Comparison of ENCODE assay signal across 12 cellular contexts in genomic region chr21:34180826-34181359, GRCh38.
DNase-seq lines count a peak whose midpoint lies in the region; ATAC-seq, FAIRE-seq and TF ChIP-seq lines count a peak whose summit lies in the region.
"Had no signal": no experiment of that assay in that cellular context is flagged by ENCODE, and none has a peak within 500 bp of the region (broad histone marks: within the 10 kb centered on the region; RNA-seq: fewer than 3 reads in every experiment).

No MANE protein-coding gene starts in this region.

- no peak for DNase-seq in esophagus muscularis mucosa (ENCODE audit: extremely low spot score)
- DNase-seq in HepG2 (ENCODE audit: low spot score), result peak; percentile 28
- no peak for DNase-seq in NCI-H524 treated with DMSO at 0.1 percent for 48 hours (lab: John Stamatoyannopoulos, UW)
- DNase-seq in NCI-H2029 treated with DMSO at 0.1 percent for 48 hours (lab: John Stamatoyannopoulos, UW), result no peak
- DNase-seq: T-cell had no signal

- no peak overlapping the region for H3K27ac ChIP-seq in HUES64 (ENCODE audit: low read depth, low read length)
- peak overlapping the region in 3 of 4 donors; percentile 13 to 47 (median 29) for H3K27ac ChIP-seq in esophagus muscularis mucosa (replicated peaks in 1 of 4)
- no peak overlapping the region for H3K27ac ChIP-seq in HepG2 (ENCODE audit: extremely low read length, insufficient read depth, low read length)
- H3K27ac ChIP-seq in skeletal muscle tissue (ENCODE audit: low read depth, low read length), result peak overlapping the region; percentile 39

- TF ChIP-seq RAD21 in HepG2 (CRISPR knock-in tag; IDR thresholded peaks at IDR 0.05), result no peak

- peak overlapping the region; percentile 67 for H2AFZ ChIP-seq in HepG2 (ENCODE audit: low read length)

- no peaks in the 10 kb centered on the region for H4K20me1 ChIP-seq in HepG2 (ENCODE audit: insufficient read depth, low read length)

- TF ChIP-seq POLR2A in esophagus muscularis mucosa (IDR thresholded peaks at IDR 0.05; ENCODE audit: low read depth), result no peak
- TF ChIP-seq POLR2A in HepG2 (IDR thresholded peaks at IDR 0.05; ENCODE audit: insufficient read depth in 1 of 2, low read depth in 2 of 2, low read length in 2 of 2), result no peak

- CTCF ChIA-PET in HepG2 (lab: Yijun Ruan, JAX; ENCODE audit: low intra/inter-chr PET ratio, low total read pairs), result no interaction called here

- POLR2A ChIA-PET in HepG2 (lab: Yijun Ruan, JAX), result no interaction called here

- 48% methylated on average over 10 of the region's 10 CpGs for WGBS in HUES64
- WGBS in esophagus muscularis mucosa, result 63% methylated on average over 10 of the region's 10 CpGs
- 12% methylated on average over 10 of the region's 10 CpGs for WGBS in HepG2 (ENCODE audit: low lambda C conversion rate)

- in situ Hi-C loops in HepG2 (cut with HindIII; ENCODE audit: extremely low pct_ligation_motif_present, low pct_unique_long_range_greater_than_20kb), result no loop called here

- ATAC-seq in HepG2, result peak; percentile 87
- no peak for ATAC-seq in GM21576 (IDR thresholded peaks at IDR 0.05; ENCODE audit: unreplicated experiment)
- ATAC-seq in HG03432 (IDR thresholded peaks at IDR 0.05; ENCODE audit: unreplicated experiment), result no peak
- ATAC-seq: activated CD4-positive, CD25-positive, alpha-beta regulatory T cell treated with anti-CD3 and anti-CD28 coated beads, Interleukin-2, amount 50 U/mL, for 24 hours; natural killer cell treated with Interleukin-12 subunit alpha and Interleukin-12 subunit beta and Interleukin-15 and Interleukin-18, amount 100 ng/mL, for 72 hours; T-cell had no signal

- TF ChIP-seq EP300 in esophagus muscularis mucosa (IDR thresholded peaks at IDR 0.05), result no peak
- TF ChIP-seq EP300 in HepG2 (IDR thresholded peaks at IDR 0.05; ENCODE audit: low read depth in 2 of 2, low read length in 2 of 2), result no peak
- TF ChIP-seq EP300 in HepG2 (CRISPR knock-in tag; IDR thresholded peaks at IDR 0.05; ENCODE audit: borderline replicate concordance), result no peak

- peaks cover 25% of the 10 kb centered on the region for H3K27me3 ChIP-seq in HUES64 (ENCODE audit: insufficient read depth, low read length)
- H3K27me3 ChIP-seq in esophagus muscularis mucosa, result no peaks in the 10 kb centered on the region
- no peaks in the 10 kb centered on the region for H3K27me3 ChIP-seq in HepG2 (ENCODE audit: control insufficient read depth in 1 of 2, insufficient read depth in 2 of 2, low read length in 2 of 2)
- H3K27me3 ChIP-seq in skeletal muscle tissue (ENCODE audit: control insufficient read depth in 3 of 3, insufficient read depth in 3 of 3, low read length in 3 of 3), result no peaks in the 10 kb centered on the region

- H3K4me3 ChIP-seq in HUES64 (ENCODE audit: low read length), result 0 out of 2 replicates have a peak overlapping the region, but pooled peaks have one; percentile 43
- peak overlapping the region in 2 of 4 donors; percentile 4 to 9 for H3K4me3 ChIP-seq in esophagus muscularis mucosa
- peak overlapping the region in 2 of 3 experiments; percentile 9 to 11; a peak in 1 of 6 replicates for H3K4me3 ChIP-seq in HepG2 (replicated peaks in 1 of 3; ENCODE audit: insufficient read depth in 1 of 3, low read depth in 2 of 3, low read length in 3 of 3)
- H3K4me3 ChIP-seq in skeletal muscle tissue (ENCODE audit: low read length in 3 of 3), result peak overlapping the region; percentile 29 to 72 (median 68)

- FAIRE-seq in HepG2 (lab: Jason Lieb, UNC), result peak; percentile 23
- FAIRE-seq: keratinocyte had no signal

- no peaks in the 10 kb centered on the region for H3K79me2 ChIP-seq in HepG2 (ENCODE audit: insufficient read depth, low read length)

- H3K9me3 ChIP-seq in HUES64 (ENCODE audit: insufficient read depth, low read depth, low read length) (no peaks in the 10 kb centered on the region), esophagus muscularis mucosa (no peaks in the 10 kb centered on the region), HepG2 (ENCODE audit: low read length) (no peaks in the 10 kb centered on the region), skeletal muscle tissue (ENCODE audit: control insufficient read depth in 3 of 3, low read length in 3 of 3) (no peaks in the 10 kb centered on the region)

- peak overlapping the region; percentile 65 for H3K4me2 ChIP-seq in HepG2 (ENCODE audit: low read depth, low read length)

- intact Hi-C loops in esophagus muscularis mucosa (cut with DNase I) (no loop called here), HepG2 (cut with micrococcal nuclease; ENCODE audit: unreplicated experiment) (no loop called here)

- BruUV-seq in HepG2 (replicated peaks; lab: Mats Ljungman, UMichigan), result no TSS peak

- H3K4me1 ChIP-seq in HUES64 (ENCODE audit: insufficient read depth, low read length) (peaks cover 39% of the 10 kb centered on the region), esophagus muscularis mucosa (no peaks in the 10 kb centered on the region), HepG2 (ENCODE audit: insufficient read depth, low read length) (peaks cover 44% of the 10 kb centered on the region), skeletal muscle tissue (ENCODE audit: control insufficient read depth in 3 of 3, insufficient read depth in 3 of 3, low read length in 3 of 3) (peaks cover 4 to 24% (median 14%) of the 10 kb centered on the region in 3 donors)

- H3K9ac ChIP-seq in HUES64 (ENCODE audit: low read depth, low read length) (no peak overlapping the region), HepG2 (ENCODE audit: insufficient read depth, low read depth, low read length) (peak overlapping the region; percentile 34; the same call in 1 of the 2 replicates), skeletal muscle tissue (ENCODE audit: low read depth in 1 of 3, low read length in 3 of 3) (peak overlapping the region; percentile 35 to 69 (median 63))

- H3K36me3 ChIP-seq in HUES64 (ENCODE audit: insufficient read depth, low read length), result no peaks in the 10 kb centered on the region
- H3K36me3 ChIP-seq in esophagus muscularis mucosa, result no peaks in the 10 kb centered on the region
- H3K36me3 ChIP-seq in HepG2 (replicated peaks in 1 of 2; ENCODE audit: control insufficient read depth in 1 of 2, insufficient read depth in 2 of 2, low read length in 2 of 2), result no peaks in the 10 kb centered on the region
- peaks cover 0 to 5% (median 3%) of the 10 kb centered on the region in 3 donors for H3K36me3 ChIP-seq in skeletal muscle tissue (ENCODE audit: control insufficient read depth in 3 of 3, insufficient read depth in 3 of 3, low read length in 3 of 3)

- TF ChIP-seq CTCF in esophagus muscularis mucosa (IDR thresholded peaks at IDR 0.05) (no peak), HepG2 (CRISPR knock-in tag; IDR thresholded peaks at IDR 0.05) (no peak)

TF ChIP-seq in HepG2, 621 proteins besides CTCF, POLR2A, EP300 and RAD21:
- TF ChIP-seq ZNF225 (CRISPR knock-in tag; IDR thresholded peaks at IDR 0.05) (no peak), SOX13 (IDR thresholded peaks at IDR 0.05) (no peak), SOX13 (CRISPR knock-in tag; conservative IDR thresholded peaks at IDR 0.05 in 1 of 2, IDR thresholded peaks at IDR 0.05 in 1 of 2) (peak in 1 of 2 experiments; percentile 65; a peak in 2 of 4 replicates), SOX5 (CRISPR knock-in tag; IDR thresholded peaks at IDR 0.05; ENCODE audit: borderline replicate concordance) (peak; percentile 13; the same call in 1 of the 2 replicates), SOX6 (IDR thresholded peaks at IDR 0.05) (no peak), SOX6 (CRISPR knock-in tag; IDR thresholded peaks at IDR 0.05) (peak; percentile 27; the same call in 1 of the 2 replicates), POLR2G (IDR thresholded peaks at IDR 0.05; ENCODE audit: low read depth, low read length) (0 out of 2 replicates have a peak, but pooled peaks have one; percentile 25), DMAP1 (CRISPR knock-in tag; IDR thresholded peaks at IDR 0.05) (no peak), ZNF3 (CRISPR knock-in tag; IDR thresholded peaks at IDR 0.05) (peak; percentile 44; the same call in 1 of the 2 replicates), XRCC5 (optimal IDR thresholded peaks at IDR 0.05; ENCODE audit: low read length) (peak; percentile 43), HMG20A (CRISPR knock-in tag; IDR thresholded peaks at IDR 0.05; ENCODE audit: borderline replicate concordance) (peak; percentile 11; the same call in 1 of the 2 replicates), LCORL (IDR thresholded peaks at IDR 0.05) (no peak), LCORL (CRISPR knock-in tag; IDR thresholded peaks at IDR 0.05) (no peak)
- TF ChIP-seq, protein P1, sequence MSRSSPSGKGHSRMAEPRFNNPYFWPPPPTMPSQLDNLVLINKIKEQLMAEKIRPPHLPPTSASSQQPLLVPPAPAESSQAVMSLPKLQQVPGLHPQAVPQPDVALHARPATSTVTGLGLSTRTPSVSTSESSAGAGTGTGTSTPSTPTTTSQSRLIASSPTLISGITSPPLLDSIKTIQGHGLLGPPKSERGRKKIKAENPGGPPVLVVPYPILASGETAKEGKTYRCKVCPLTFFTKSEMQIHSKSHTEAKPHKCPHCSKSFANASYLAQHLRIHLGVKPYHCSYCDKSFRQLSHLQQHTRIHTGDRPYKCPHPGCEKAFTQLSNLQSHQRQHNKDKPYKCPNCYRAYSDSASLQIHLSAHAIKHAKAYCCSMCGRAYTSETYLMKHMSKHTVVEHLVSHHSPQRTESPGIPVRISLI (CRISPR knock-in tag; IDR thresholded peaks at IDR 0.05; ENCODE audit: borderline replicate concordance), result peak; percentile 76; the same call in 1 of the 2 replicates

Comparison
In these comparisons a context has a peak if more than half of its experiments do, and no peak if none do; other contexts are left out.
1. H3K27ac ChIP-seq: peak in esophagus muscularis mucosa (3 of 4) and skeletal muscle tissue (single experiment); none in HUES64 (single experiment) and HepG2 (single experiment).